Comparison of ENCODE assay signal across 9 cellular contexts in genomic region chr14:89899917-89900680, GRCh38. TPM values are rescaled to one million over a fixed set of nuclear protein-coding genes. Genes with fewer than 3 reads are reported as not detected.
DNase-seq lines count a peak whose midpoint lies in the region; ATAC-seq and TF ChIP-seq lines count a peak whose summit lies in the region.
"Had no signal": no experiment of that assay in that cellular context is flagged by ENCODE, and none has a peak within 500 bp of the region (broad histone marks: within the 10 kb centered on the region; RNA-seq: fewer than 3 reads in every experiment).

No MANE protein-coding gene starts in this region.

- H3K9me3 Mint-ChIP-seq in activated CD4-positive, alpha-beta T cell treated with anti-CD3 and anti-CD28 coated beads for 36 hours (ENCODE audit: low read depth): no peaks in the 10 kb centered on the region
- H3K9me3 Mint-ChIP-seq: activated naive CD4-positive, alpha-beta T cell treated with anti-CD3 and anti-CD28 coated beads, Interleukin-2, amount 50 U/mL, for 24 hours had no signal

- no peak overlapping the region for H3K4me3 ChIP-seq in mucosa of descending colon

- in situ Hi-C loops in T47D (cut with HindIII; ENCODE audit: low pct_unique_long_range_greater_than_20kb, low sequenced_read_pairs): no loop called here

- H3K27me3 Mint-ChIP-seq in activated CD4-positive, alpha-beta T cell treated with anti-CD3 and anti-CD28 coated beads for 36 hours: peaks cover 12% of the 10 kb centered on the region

- POLR2A ChIA-PET in activated CD4-positive, alpha-beta T cell treated with anti-CD3 and anti-CD28 coated beads for 36 hours (lab: Charles Lee): no interaction called here

- no peaks in the 10 kb centered on the region for H3K9me3 ChIP-seq in mucosa of descending colon

- no peaks in the 10 kb centered on the region for H3K4me1 ChIP-seq in mucosa of descending colon (ENCODE audit: low read depth)

- no peak for TF ChIP-seq CTCF in mucosa of descending colon (IDR thresholded peaks at IDR 0.05)

- H3K27ac Mint-ChIP-seq in activated CD4-positive, alpha-beta T cell treated with anti-CD3 and anti-CD28 coated beads for 36 hours: no peak overlapping the region
- H3K27ac Mint-ChIP-seq: activated naive CD4-positive, alpha-beta T cell treated with anti-CD3 and anti-CD28 coated beads, Interleukin-2, amount 50 U/mL, for 24 hours had no signal

- peak; percentile 37 for DNase-seq in activated CD4-positive, alpha-beta T cell treated with anti-CD3 and anti-CD28 coated beads for 36 hours
- no peak for DNase-seq in activated CD4-positive, alpha-beta T cell treated with anti-CD3 and anti-CD28 coated beads for 4 hours
- DNase-seq in M059J (ENCODE audit: low read depth) (peak; percentile 25), T47D (ENCODE audit: low read depth in 1 of 2, low spot score in 1 of 2) (peak; percentile 38 to 40), mucosa of descending colon (no peak), amygdala (lab: John Stamatoyannopoulos, UW) (no peak), NCI-H2196 treated with DMSO at 0.1 percent for 48 hours (lab: John Stamatoyannopoulos, UW; ENCODE audit: unreplicated experiment) (no peak)
- no peak for DNase-seq in stimulated activated CD4-positive, alpha-beta T cell treated with anti-CD3 and anti-CD28 coated beads, Interleukin-4, amount 100 ng/mL, for 24 hours

- intact Hi-C loops in activated CD4-positive, alpha-beta T cell treated with anti-CD3 and anti-CD28 coated beads for 36 hours (cut with DNase I, micrococcal nuclease): loop anchor here (1.0 to 5.0 kb wide), 3 partner anchors 723 to 860 kb away; no protein-coding TSS in a partner anchor
- intact Hi-C loops in mucosa of descending colon (cut with DNase I, micrococcal nuclease): no loop called here

- no peak overlapping the region for H3K4me3 Mint-ChIP-seq in activated CD4-positive, alpha-beta T cell treated with anti-CD3 and anti-CD28 coated beads for 36 hours
- H3K4me3 Mint-ChIP-seq: activated naive CD4-positive, alpha-beta T cell treated with anti-CD3 and anti-CD28 coated beads, Interleukin-2, amount 50 U/mL, for 24 hours had no signal

- CTCF ChIA-PET in activated CD4-positive, alpha-beta T cell treated with anti-CD3 and anti-CD28 coated beads for 36 hours (lab: Charles Lee): interaction anchor here (0.6 to 1.8 kb wide), 3 partner anchors 871 to 1998 kb away, joined by 4 to 5 read pairs (median 4); no protein-coding TSS in a partner anchor

- no peaks in the 10 kb centered on the region for H3K36me3 Mint-ChIP-seq in activated CD4-positive, alpha-beta T cell treated with anti-CD3 and anti-CD28 coated beads for 36 hours (ENCODE audit: low read depth)
- H3K36me3 Mint-ChIP-seq: activated naive CD4-positive, alpha-beta T cell treated with anti-CD3 and anti-CD28 coated beads, Interleukin-2, amount 50 U/mL, for 24 hours had no signal

- no peak for ATAC-seq in activated CD4-positive, alpha-beta T cell treated with anti-CD3 and anti-CD28 coated beads for 36 hours
- peak; percentile 37 for ATAC-seq in mucosa of descending colon

- H3K36me3 ChIP-seq in mucosa of descending colon (ENCODE audit: low read depth): no peaks in the 10 kb centered on the region

- H3K4me1 Mint-ChIP-seq in activated CD4-positive, alpha-beta T cell treated with anti-CD3 and anti-CD28 coated beads for 36 hours: peaks cover 14% of the 10 kb centered on the region

RNA-seq across cellular contexts. Expression of gene EFCAB11, which starts 54.4 kb away (rescaled TPM):
- total RNA-seq in activated CD4-positive, alpha-beta T cell treated with anti-CD3 and anti-CD28 coated beads for 36 hours: 1 to 10 TPM; 4.8 to 6.3 TPM
- 11.9 and 27.0 TPM in 2 replicates for total RNA-seq in M059J (2014; rRNA removed; shearing (Covaris generic))
- total RNA-seq in mucosa of descending colon: 10 to 100 TPM in 1 of 3 donors, 1 to 10 TPM in 2; 6.0 to 10.2 (median 6.3) TPM

RNA-seq across cellular contexts. Expression of gene TDP1, which starts 55.6 kb away (rescaled TPM):
- total RNA-seq in activated CD4-positive, alpha-beta T cell treated with anti-CD3 and anti-CD28 coated beads for 36 hours: 100 to 1,000 TPM; 101 to 108 TPM
- total RNA-seq in M059J (2014; rRNA removed; shearing (Covaris generic)): 28.0 and 34.8 TPM in 2 replicates
- 10 to 100 TPM; 12.6 to 19.0 (median 14.2) TPM for total RNA-seq in mucosa of descending colon

Comparison
In these comparisons a context has a peak if more than half of its experiments do, and no peak if none do; other contexts are left out.
1. DNase-seq: peak in activated CD4-positive, alpha-beta T cell treated with anti-CD3 and anti-CD28 coated beads for 36 hours (single experiment), M059J (single experiment) and T47D (2 of 2); none in activated CD4-positive, alpha-beta T cell treated with anti-CD3 and anti-CD28 coated beads for 4 hours (0 of 2), mucosa of descending colon (0 of 3), amygdala (0 of 56), stimulated activated CD4-positive, alpha-beta T cell treated with anti-CD3 and anti-CD28 coated beads, Interleukin-4, amount 100 ng/mL, for 24 hours (single experiment) and NCI-H2196 treated with DMSO at 0.1 percent for 48 hours (single experiment).
2. intact Hi-C loops: an anchor here in activated CD4-positive, alpha-beta T cell treated with anti-CD3 and anti-CD28 coated beads for 36 hours (1.0 to 5.0 kb wide); none called in mucosa of descending colon.